ENCODE assay signal across 22 cellular contexts in the genomic region with DNA sequence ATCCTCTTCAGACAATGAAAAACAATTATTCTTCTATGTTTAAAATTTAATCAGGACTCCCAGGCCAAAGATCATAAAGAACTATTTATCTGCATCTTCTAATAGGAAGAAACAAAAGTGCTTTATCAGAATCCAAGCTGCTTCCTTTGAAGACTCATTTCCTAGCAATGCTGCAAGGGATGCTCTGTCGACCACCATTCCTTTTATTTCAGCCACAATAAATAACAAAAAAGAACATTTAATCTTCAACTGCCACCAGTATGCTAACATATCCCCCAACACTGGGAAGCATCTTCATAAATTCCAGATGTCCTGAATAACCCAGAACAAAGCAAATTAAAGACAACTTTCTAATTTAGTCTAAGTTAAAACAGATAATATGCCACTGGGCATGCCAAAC.
"Had no signal": no experiment of that assay in that cellular context is flagged by ENCODE, and none has a peak within 500 bp of the region (broad histone marks: within the 10 kb centered on the region; RNA-seq: fewer than 3 reads in every experiment).

No MANE protein-coding gene starts in this region.

- H3K4me1 ChIP-seq: Peyer's patch had no signal

- H3K9me3 ChIP-seq: Peyer's patch, SJCRH30 had no signal

- H3K27ac ChIP-seq: Peyer's patch, RWPE1, SJCRH30 had no signal

- ATAC-seq: activated CD4-positive, CD25-positive, alpha-beta regulatory T cell treated with anti-CD3 and anti-CD28 coated beads, Interleukin-2, amount 50 U/mL, for 24 hours; activated CD8-positive, alpha-beta T cell treated with anti-CD3 and anti-CD28 coated beads for 36 hours; activated naive CD4-positive, alpha-beta T cell treated with anti-CD3 and anti-CD28 coated beads, Interleukin-2, amount 50 U/mL, for 72 hours; activated naive CD8-positive, alpha-beta T cell treated with anti-CD3 and anti-CD28 coated beads, Interleukin-2, amount 50 U/mL, for 24 hours had no signal

- H3K4me3 ChIP-seq: Peyer's patch, SJCRH30 had no signal

- DNase-seq: activated CD4-positive, alpha-beta T cell treated with anti-CD3 and anti-CD28 coated beads for 4 hours; activated CD8-positive, alpha-beta memory T cell treated with anti-CD3 and anti-CD28 coated beads, Interleukin-2, amount 50 U/mL, for 4 hours; activated CD8-positive, alpha-beta T cell treated with anti-CD3 and anti-CD28 coated beads for 36 hours; activated effector memory CD4-positive, alpha-beta T cell treated with anti-CD3 and anti-CD28 coated beads, Interleukin-2, amount 50 U/mL, for 16 hours; activated naive CD4-positive, alpha-beta T cell treated with Interleukin-2 at 50 U/mL for 16 hours; activated naive CD8-positive, alpha-beta T cell treated with anti-CD3 and anti-CD28 coated beads, Interleukin-2, amount 50 U/mL, for 24 hours; activated T-cell treated with anti-CD3 and anti-CD28 coated beads, Interleukin-2, amount 50 U/mL, for 1 hour; amygdala; Kasumi-1; KBM-7; NCI-H1105 treated with DMSO at 0.1 percent for 48 hours; NCI-H1436 treated with DMSO at 0.1 percent for 48 hours; NCI-H187; NCI-H2081; NCI-H446; NCI-H524; Peyer's patch; Right ventricle myocardium superior; SJCRH30 had no signal

- H3K27me3 ChIP-seq: Peyer's patch, SJCRH30 had no signal
